Comparison of ENCODE assay signal across 8 cellular contexts in genomic region chr20:10434832-10435812, GRCh38. TPM values are rescaled to one million over a fixed set of nuclear protein-coding genes. Genes with fewer than 3 reads are reported as not detected.
DNase-seq lines count a peak whose midpoint lies in the region; ATAC-seq and TF ChIP-seq lines count a peak whose summit lies in the region.

Gene SLX4IP (plus strand): TSS chr20:10435305. CDS start chr20:10458205, 22,900 bp downstream.

- peak; percentile 27 for TF ChIP-seq POLR2A in prostate gland (IDR thresholded peaks at IDR 0.05)

- no peaks in the 10 kb centered on the region for H3K27me3 Mint-ChIP-seq in T-helper 17 cell

- peaks cover 5% of the 10 kb centered on the region for H3K4me1 ChIP-seq in prostate gland (replicated peaks)
- H3K4me1 ChIP-seq in urinary bladder (ENCODE audit: insufficient read depth), result peaks cover 4% of the 10 kb centered on the region

- no peaks in the 10 kb centered on the region for H3K27me3 ChIP-seq in prostate gland (replicated peaks; ENCODE audit: insufficient read depth)

- H3K4me3 ChIP-seq in prostate gland (peak within 1 kb of the TSS; percentile 77 to 83), urinary bladder (ENCODE audit: low read depth, low read length) (peak within 1 kb of the TSS; percentile 88)

- no peaks in the 10 kb centered on the region for H3K36me3 ChIP-seq in prostate gland
- no peaks in the 10 kb centered on the region for H3K36me3 ChIP-seq in urinary bladder (ENCODE audit: insufficient read depth)

- peak within 1 kb of the TSS; percentile 91 for H3K4me3 Mint-ChIP-seq in T-helper 17 cell

- H3K27ac ChIP-seq in angular gyrus (ENCODE audit: low read depth, low read length) (peak within 1 kb of the TSS; percentile 98), prostate gland (peak within 1 kb of the TSS; percentile 93), urinary bladder (ENCODE audit: low read depth) (peak within 1 kb of the TSS; percentile 58)

- ATAC-seq in GM18499 (IDR thresholded peaks at IDR 0.05; ENCODE audit: insufficient read depth, unreplicated experiment) (peak; percentile 48), HG02938 (IDR thresholded peaks at IDR 0.05; ENCODE audit: unreplicated experiment) (peak; percentile 55), T-helper 17 cell (peak; percentile 69), left ventricle myocardium superior (peak; percentile 85)

- peak; percentile 94 for DNase-seq in NCI-H1694 treated with DMSO at 0.1 percent for 48 hours (lab: John Stamatoyannopoulos, UW)
- DNase-seq in T-helper 17 cell, result peak; percentile 60 to 71 (median 71)
- peak; percentile 90 for DNase-seq in left ventricle myocardium superior
- DNase-seq in prostate gland (ENCODE audit: low spot score), result peak; percentile 96

- WGBS in prostate gland, result 2% methylated on average over 32 of the region's 32 CpGs
- WGBS in urinary bladder, result 2% methylated on average over 32 of the region's 32 CpGs

- peak within 1 kb of the TSS; percentile 92 for H3K27ac Mint-ChIP-seq in T-helper 17 cell

- intact Hi-C loops in left ventricle myocardium superior (cut with micrococcal nuclease) (no loop called here), prostate gland (cut with DNase I) (loop anchor here (2.0 to 5.0 kb wide), 2 partner anchors 218 to 238 kb away; partner anchors contain the start of genes JAG1 and SNAP25)

- no peaks in the 10 kb centered on the region for H3K9me3 ChIP-seq in T-helper 17 cell (ENCODE audit: control insufficient read depth, low read length, poor library complexity, severe bottlenecking)
- H3K9me3 ChIP-seq in prostate gland, result no peaks in the 10 kb centered on the region

- peaks cover 26% of the 10 kb centered on the region for H3K4me1 Mint-ChIP-seq in T-helper 17 cell

- no peaks in the 10 kb centered on the region for H3K36me3 Mint-ChIP-seq in T-helper 17 cell (ENCODE audit: low read depth)

- TF ChIP-seq CTCF in prostate gland (IDR thresholded peaks at IDR 0.05), result no peak

RNA-seq across cellular contexts. Expression of gene SLX4IP, which starts in this region (rescaled TPM):
- total RNA-seq in T-helper 17 cell (1 to 10 TPM; 4.0 to 4.6 TPM), left ventricle myocardium superior (2.2 TPM), prostate gland (1 to 10 TPM; 7.0 to 8.2 TPM), urinary bladder (7.1 TPM)
- polyA plus RNA-seq in urinary bladder, result 1.4 TPM

Comparison
In these comparisons a context has a peak if more than half of its experiments do, and no peak if none do; other contexts are left out.
1. Peak in every context shown above with its lines: DNase-seq, ATAC-seq, H3K4me3 ChIP-seq and H3K27ac ChIP-seq.